In genomic region chr18:23733265-23733664, GRCh38 we compare ENCODE assay signal across 1 cellular context. TPM values are rescaled to one million over a fixed set of nuclear protein-coding genes. Genes with fewer than 3 reads are reported as not detected.
"Had no signal": no experiment of that assay in that cellular context is flagged by ENCODE, and none has a peak within 500 bp of the region (broad histone marks: within the 10 kb centered on the region; RNA-seq: fewer than 3 reads in every experiment).

No MANE protein-coding gene starts in this region.

RNA-seq across cellular contexts. Expression of gene LAMA3, which starts 44.0 kb away (rescaled TPM):
- polyA plus RNA-seq: immature natural killer cell had no signal
